In genomic region chr19:9912551-9913236, GRCh38 we compare ENCODE assay signal across 2 cellular contexts.
TF ChIP-seq lines count a peak whose summit lies in the region.

No MANE protein-coding gene starts in this region.

TF ChIP-seq in H1, 55 proteins besides CTCF, POLR2A, EP300 and RAD21:
- TF ChIP-seq SUZ12 (IDR thresholded peaks at IDR 0.05; ENCODE audit: low read length) (0 out of 2 replicates have a peak, but pooled peaks have one; percentile 29), JUN (IDR thresholded peaks at IDR 0.05; ENCODE audit: low read depth, low read length) (no peak)

TF ChIP-seq in HepG2, 621 proteins besides CTCF, POLR2A, EP300 and RAD21:
- TF ChIP-seq ZNF10 (CRISPR knock-in tag; IDR thresholded peaks at IDR 0.05; ENCODE audit: borderline replicate concordance, low read depth) = no peak
- TF ChIP-seq HMG20A (CRISPR knock-in tag; IDR thresholded peaks at IDR 0.05; ENCODE audit: borderline replicate concordance) = no peak
- TF ChIP-seq ZBTB39 (CRISPR knock-in tag; IDR thresholded peaks at IDR 0.05) = no peak
- TF ChIP-seq RBM22 (optimal IDR thresholded peaks at IDR 0.05; ENCODE audit: low read length) = no peak
- no peak for TF ChIP-seq HNF4A (CRISPR knock-in tag; IDR thresholded peaks at IDR 0.05)
- TF ChIP-seq NFE2L1 (CRISPR knock-in tag; IDR thresholded peaks at IDR 0.05; ENCODE audit: borderline replicate concordance) = no peak
- no peak for TF ChIP-seq ZC3H4 (CRISPR knock-in tag; IDR thresholded peaks at IDR 0.05; ENCODE audit: borderline replicate concordance)
- TF ChIP-seq NFIB (CRISPR knock-in tag; IDR thresholded peaks at IDR 0.05; ENCODE audit: borderline replicate concordance) = no peak
- no peak for TF ChIP-seq ZNF430 (CRISPR knock-in tag; IDR thresholded peaks at IDR 0.05)
- TF ChIP-seq DR1 (CRISPR knock-in tag; IDR thresholded peaks at IDR 0.05) = no peak
- no peak for TF ChIP-seq ZFP62 (CRISPR knock-in tag; IDR thresholded peaks at IDR 0.05)
- no peak for TF ChIP-seq KMT2A (CRISPR knock-in tag; IDR thresholded peaks at IDR 0.05)
- TF ChIP-seq PBX2 (CRISPR knock-in tag; IDR thresholded peaks at IDR 0.05) = no peak
- no peak for TF ChIP-seq ZNF503 (CRISPR knock-in tag; IDR thresholded peaks at IDR 0.05)
- no peak for TF ChIP-seq SMAD3 (CRISPR knock-in tag; IDR thresholded peaks at IDR 0.05)
- TF ChIP-seq ZNF713 (CRISPR knock-in tag; IDR thresholded peaks at IDR 0.05) = no peak
- TF ChIP-seq SIN3B (IDR thresholded peaks at IDR 0.05; ENCODE audit: low read length) = no peak
- TF ChIP-seq NFATC3 (CRISPR knock-in tag; IDR thresholded peaks at IDR 0.05) = no peak
- TF ChIP-seq SMARCE1 (IDR thresholded peaks at IDR 0.05; ENCODE audit: borderline replicate concordance) = no peak
- no peak for TF ChIP-seq RORA (CRISPR knock-in tag; IDR thresholded peaks at IDR 0.05)
